8 cellular contexts compared by ENCODE assay signal in genomic region chr1:227234998-227235405, GRCh38.
DNase-seq lines count a peak whose midpoint lies in the region; ATAC-seq and TF ChIP-seq lines count a peak whose summit lies in the region.

No MANE protein-coding gene starts in this region.

- no peak overlapping the region for H3K9ac ChIP-seq in neural cell (ENCODE audit: low read length)

- no peaks in the 10 kb centered on the region for H3K27me3 ChIP-seq in esophagus squamous epithelium
- no peaks in the 10 kb centered on the region for H3K27me3 ChIP-seq in neural cell (ENCODE audit: insufficient read depth, low read depth, low read length)

- H3F3A ChIP-seq in neural cell (ENCODE audit: insufficient read depth, low read length, poor library complexity, severe bottlenecking), result no peaks in the 10 kb centered on the region

- CTCF ChIA-PET in RWPE1 (lab: Yijun Ruan, JAX), result interaction anchor here (0.6 to 0.9 kb wide), 2 partner anchors 205 to 353 kb away, joined by 4 read pairs; no protein-coding TSS in a partner anchor

- POLR2A ChIA-PET in RWPE1 (lab: Yijun Ruan, JAX; ENCODE audit: low non-redundant PET), result no interaction called here

- no peaks in the 10 kb centered on the region for H3K36me3 ChIP-seq in esophagus squamous epithelium
- no peaks in the 10 kb centered on the region for H3K36me3 ChIP-seq in neural cell (ENCODE audit: insufficient read depth, low read length)

- H2AFZ ChIP-seq in neural cell (ENCODE audit: low read depth, low read length), result no peak overlapping the region

- no peak for TF ChIP-seq RAD21 in neural cell (conservative IDR thresholded peaks at IDR 0.05)

- no peak for TF ChIP-seq POLR2A in esophagus squamous epithelium (IDR thresholded peaks at IDR 0.05)

- H3K4me1 ChIP-seq in esophagus squamous epithelium, result no peaks in the 10 kb centered on the region

- WGBS in esophagus squamous epithelium, 2 donors, result 75 to 76% methylated on average over 1 of the region's 1 CpG

- H3K9me2 ChIP-seq in neural cell (ENCODE audit: insufficient read depth, low read length), result no peaks in the 10 kb centered on the region

- DNase-seq in EL, result peak; percentile 74
- peak; percentile 16 for DNase-seq in HK-2 (ENCODE audit: unreplicated experiment)
- peak; percentile 57 for DNase-seq in RWPE1 (ENCODE audit: low spot score)
- no peak for DNase-seq in esophagus squamous epithelium (lab: John Stamatoyannopoulos, UW)
- no peak for DNase-seq in stimulated activated CD4-positive, alpha-beta T cell treated with anti-CD3 and anti-CD28 coated beads, Interleukin-1b, Interleukin-23, amount 100 ng/mL, for 48 hours

- TF ChIP-seq CTCF in RWPE1 (conservative IDR thresholded peaks at IDR 0.05; ENCODE audit: low read depth), result peak; percentile 34
- peak in 5 of 6 experiments; percentile 20 to 49 (median 32) for TF ChIP-seq CTCF in esophagus squamous epithelium (IDR thresholded peaks at IDR 0.05)
- TF ChIP-seq CTCF in neural cell (IDR thresholded peaks at IDR 0.05; ENCODE audit: poor library complexity, severe bottlenecking), result peak; percentile 39

- no peak overlapping the region for H3K4me3 ChIP-seq in esophagus squamous epithelium
- H3K4me3 ChIP-seq in neural cell (ENCODE audit: low read length), result no peak overlapping the region

- H3K27ac ChIP-seq in RWPE1 (no peak overlapping the region), esophagus squamous epithelium (no peak overlapping the region), neural cell (ENCODE audit: low read length) (no peak overlapping the region)

- H3K4me2 ChIP-seq in neural cell (ENCODE audit: low read length), result no peak overlapping the region

- no peak for TF ChIP-seq EP300 in neural cell (conservative IDR thresholded peaks at IDR 0.05; ENCODE audit: poor library complexity, severe bottlenecking)

- ATAC-seq in HG02759 (IDR thresholded peaks at IDR 0.05; ENCODE audit: unreplicated experiment) (no peak), GM19035 (IDR thresholded peaks at IDR 0.05; ENCODE audit: unreplicated experiment) (no peak)

- H3K9me3 ChIP-seq in esophagus squamous epithelium (no peaks in the 10 kb centered on the region), neural cell (ENCODE audit: low read length) (no peaks in the 10 kb centered on the region)

- peaks cover 8% of the 10 kb centered on the region for H3K79me2 ChIP-seq in neural cell (replicated peaks; ENCODE audit: insufficient read depth, low read length)

- intact Hi-C loops in esophagus squamous epithelium (cut with DNase I), result no loop called here

- H4K20me1 ChIP-seq in neural cell (ENCODE audit: insufficient read depth), result no peaks in the 10 kb centered on the region

TF ChIP-seq in neural cell, 6 proteins besides CTCF, POLR2A, EP300 and RAD21:
- TF ChIP-seq REST (IDR thresholded peaks at IDR 0.05; ENCODE audit: borderline replicate concordance) (no peak), TAF1 (IDR thresholded peaks at IDR 0.05; ENCODE audit: low read depth) (no peak), SMC3 (conservative IDR thresholded peaks at IDR 0.05; ENCODE audit: poor library complexity) (no peak), POLR2AphosphoS5 (IDR thresholded peaks at IDR 0.05) (no peak)

Comparison
In these comparisons a context has a peak if more than half of its experiments do, and no peak if none do; other contexts are left out.
1. DNase-seq: peak in EL (single experiment), HK-2 (single experiment) and RWPE1 (single experiment); none in esophagus squamous epithelium (single experiment) and stimulated activated CD4-positive, alpha-beta T cell treated with anti-CD3 and anti-CD28 coated beads, Interleukin-1b, Interleukin-23, amount 100 ng/mL, for 48 hours (single experiment).
2. Peak in every context shown above with its lines, with median percentiles within 50 percentile points of each other: CTCF ChIP-seq.